21 cellular contexts compared by ENCODE assay signal in the genomic region with DNA sequence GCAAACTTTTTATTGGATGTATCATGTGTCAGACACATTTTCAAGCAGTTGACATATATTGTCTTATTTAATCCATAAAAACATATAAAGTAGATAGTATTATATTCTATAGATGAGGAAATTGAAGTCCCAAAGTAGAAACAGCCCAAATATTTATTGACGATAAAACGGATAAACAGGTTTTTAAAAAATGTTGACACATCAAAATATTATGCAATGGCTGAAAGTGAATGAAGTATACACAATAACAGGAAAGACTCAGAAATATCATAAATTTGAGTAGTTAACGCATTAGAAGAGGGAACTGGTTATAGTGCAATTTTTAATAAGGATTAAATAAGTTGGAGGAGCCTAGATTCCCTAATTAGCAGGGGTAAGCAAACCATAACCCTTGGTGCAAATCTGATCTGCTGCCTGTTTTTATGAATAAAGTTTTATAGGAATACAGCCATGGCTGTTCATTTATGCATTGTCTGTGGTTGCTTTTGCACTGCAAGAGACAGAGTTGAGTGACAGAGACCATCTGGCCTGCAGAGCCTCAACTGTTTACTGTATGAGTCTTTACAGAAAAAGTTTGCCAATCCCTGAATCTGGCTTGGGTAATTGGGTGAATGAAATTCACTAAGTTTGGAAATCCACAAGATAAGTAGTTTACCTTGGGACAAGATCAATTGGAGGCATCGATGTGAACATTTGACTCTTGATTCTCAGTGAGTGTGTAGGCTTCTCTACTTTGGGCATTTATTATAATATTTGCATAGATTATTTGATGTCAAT.
"Had no signal": no experiment of that assay in that cellular context is flagged by ENCODE, and none has a peak within 500 bp of the region (broad histone marks: within the 10 kb centered on the region; RNA-seq: fewer than 3 reads in every experiment).

No MANE protein-coding gene starts in this region.

- DNase-seq: activated CD4-positive, alpha-beta memory T cell treated with anti-CD3 and anti-CD28 coated beads for 36 hours; activated CD4-positive, alpha-beta T cell treated with anti-CD3 and anti-CD28 coated beads, Interleukin-2, amount 10 ng/mL, durations not matched to agents 7 days and 5 days; activated CD4-positive, CD25-positive, alpha-beta regulatory T cell; activated CD8-positive, alpha-beta memory T cell treated with anti-CD3 and anti-CD28 coated beads, Interleukin-2, amount 50 U/mL, for 4 hours; activated T-cell treated with anti-CD3 and anti-CD28 coated beads, Interleukin-2, amount 50 U/mL, for 72 hours; body of pancreas; central memory CD4-positive, alpha-beta T cell; NCI-H1092; NCI-H1417 treated with DMSO at 0.1 percent for 48 hours; NCI-H1694; NCI-H2029; NCI-H345; NCI-H510A; NCI-H526 treated with DMSO at 0.1 percent for 48 hours; NCI-H82; SIG-M5; T-cell; T-helper 2 cell; T1000 had no signal

- H3K4me3 ChIP-seq: ascending aorta, body of pancreas had no signal

- H3K27me3 ChIP-seq: ascending aorta, body of pancreas had no signal

- H3K4me1 ChIP-seq: ascending aorta, body of pancreas had no signal

- H3K27ac ChIP-seq: ascending aorta, body of pancreas, VCaP had no signal

- H3K9me3 ChIP-seq: ascending aorta, body of pancreas had no signal

- H3K36me3 ChIP-seq: ascending aorta had no signal
